Comparison of ENCODE assay signal across 8 cellular contexts in genomic region chr1:198657550-198658064, GRCh38. TPM values are rescaled to one million over a fixed set of nuclear protein-coding genes. Genes with fewer than 3 reads are reported as not detected.
A peak's percentile ranks its signal among the peaks of the same experiment; 100 is the strongest.
DNase-seq lines count a peak whose midpoint lies in the region; ATAC-seq and TF ChIP-seq lines count a peak whose summit lies in the region.

No MANE protein-coding gene starts in this region.

- ATAC-seq in GM18870 (IDR thresholded peaks at IDR 0.05; ENCODE audit: unreplicated experiment) = peak; percentile 61
- peak; percentile 37 for ATAC-seq in HG03439 (IDR thresholded peaks at IDR 0.05; ENCODE audit: unreplicated experiment)
- peak; percentile 38 to 48 (median 42) for ATAC-seq in T-cell (replicated peaks in 1 of 4)
- ATAC-seq in upper lobe of right lung = peak; percentile 49
- ATAC-seq in GM21381 (IDR thresholded peaks at IDR 0.05; ENCODE audit: unreplicated experiment) = no peak

- intact Hi-C loops in upper lobe of right lung (cut with DNase I) = no loop called here

- CTCF ChIA-PET in AG04450 (lab: Charles Lee) (no interaction called here), T-cell (lab: Charles Lee) (interaction anchor here (0.8 to 2.2 kb wide), 7 partner anchors 9 to 37 kb away, joined by 3 to 31 read pairs (median 6); no protein-coding TSS in a partner anchor)

- H3K36me3 Mint-ChIP-seq in T-cell = peaks cover 27% of the 10 kb centered on the region

- H3K9me3 ChIP-seq in AG04450 (ENCODE audit: control insufficient read depth, insufficient read depth, low read length) (no peaks in the 10 kb centered on the region), upper lobe of right lung (no peaks in the 10 kb centered on the region)

- POLR2A ChIA-PET in AG04450 (lab: Yijun Ruan, JAX) (interaction anchor here (0.8 kb wide), 1 partner anchor 10 kb away, joined by 4 read pairs; no protein-coding TSS in a partner anchor), T-cell (lab: Charles Lee) (interaction anchor here (0.6 to 3.2 kb wide), 18 partner anchors 9 to 37 kb away, joined by 3 to 49 read pairs (median 6); no protein-coding TSS in a partner anchor)

- no peaks in the 10 kb centered on the region for H3K36me3 ChIP-seq in upper lobe of right lung

- H3K9me3 Mint-ChIP-seq in T-cell = no peaks in the 10 kb centered on the region

- TF ChIP-seq CTCF in AG04450 (IDR thresholded peaks at IDR 0.05; ENCODE audit: low read depth, low read length) (no peak), fibroblast of the aortic adventitia (IDR thresholded peaks at IDR 0.05; ENCODE audit: insufficient read depth, low read length) (no peak), upper lobe of right lung (IDR thresholded peaks at IDR 0.05) (no peak)

- peak overlapping the region; percentile 65 to 85 (median 73) for H3K4me3 Mint-ChIP-seq in T-cell

- no peak overlapping the region for H3K4me3 ChIP-seq in AG04450 (ENCODE audit: low read depth, low read length)
- H3K4me3 ChIP-seq in fibroblast of the aortic adventitia (ENCODE audit: low read depth, low read length) = no peak overlapping the region
- H3K4me3 ChIP-seq in upper lobe of right lung = no peak overlapping the region

- H3K27me3 ChIP-seq in AG04450 (ENCODE audit: control insufficient read depth, insufficient read depth, low read length) (no peaks in the 10 kb centered on the region), upper lobe of right lung (no peaks in the 10 kb centered on the region)

- peaks cover 74 to 82% (median 76%) of the 10 kb centered on the region in 3 donors for H3K4me1 Mint-ChIP-seq in T-cell

- H3K4me1 ChIP-seq in upper lobe of right lung = peaks cover 16% of the 10 kb centered on the region

- H3K27ac ChIP-seq in AG04450 (ENCODE audit: low read depth, low read length) (peak overlapping the region; percentile 80), upper lobe of right lung (no peak overlapping the region)

- DNase-seq in AG04450 (ENCODE audit: low read depth, low spot score) = peak; percentile 90
- peak in 11 of 34 experiments; percentile 19 to 47 (median 28) for DNase-seq in T-cell
- DNase-seq in fibroblast of the aortic adventitia (ENCODE audit: low read depth) = peak; percentile 98
- DNase-seq in upper lobe of right lung = no peak
- no peak for DNase-seq in NCI-H2196 treated with DMSO at 0.1 percent for 48 hours (lab: John Stamatoyannopoulos, UW; ENCODE audit: unreplicated experiment)

- no peaks in the 10 kb centered on the region for H3K27me3 Mint-ChIP-seq in T-cell

- peak overlapping the region; percentile 97 to 98 for H3K27ac Mint-ChIP-seq in T-cell

RNA-seq across cellular contexts. Expression of gene PTPRC, which starts 18.8 kb away (rescaled TPM):
- polyA plus RNA-seq in AG04450 (2011; rRNA removed) = 0.05 TPM in 1 of 2 replicates, not detected in the other
- polyA minus RNA-seq in AG04450 (2011; rRNA and poly(A)+ RNA removed) = not detected in 2 replicates
- total RNA-seq in T-cell = 100 to 1,000 TPM; 674 to 984 (median 781) TPM
- 0.09 TPM in 1 of 2 replicates, not detected in the other for total RNA-seq in fibroblast of the aortic adventitia (ENCODE audit: low replicate concordance)
- total RNA-seq in upper lobe of right lung = 127 TPM

Comparison
In these comparisons a context has a peak if more than half of its experiments do, and no peak if none do; other contexts are left out.
1. DNase-seq: peak in AG04450 (single experiment) and fibroblast of the aortic adventitia (single experiment); none in upper lobe of right lung (single experiment) and NCI-H2196 treated with DMSO at 0.1 percent for 48 hours (single experiment).
2. RNA of gene PTPRC, which starts 18.8 kb away (total RNA-seq): 674 to 984 TPM in T-cell and 127 TPM in upper lobe of right lung (single experiment); 0.09 TPM in fibroblast of the aortic adventitia; every median in the first group is over 100 times any median in the second.